9 cellular contexts compared by ENCODE assay signal in the genomic region with DNA sequence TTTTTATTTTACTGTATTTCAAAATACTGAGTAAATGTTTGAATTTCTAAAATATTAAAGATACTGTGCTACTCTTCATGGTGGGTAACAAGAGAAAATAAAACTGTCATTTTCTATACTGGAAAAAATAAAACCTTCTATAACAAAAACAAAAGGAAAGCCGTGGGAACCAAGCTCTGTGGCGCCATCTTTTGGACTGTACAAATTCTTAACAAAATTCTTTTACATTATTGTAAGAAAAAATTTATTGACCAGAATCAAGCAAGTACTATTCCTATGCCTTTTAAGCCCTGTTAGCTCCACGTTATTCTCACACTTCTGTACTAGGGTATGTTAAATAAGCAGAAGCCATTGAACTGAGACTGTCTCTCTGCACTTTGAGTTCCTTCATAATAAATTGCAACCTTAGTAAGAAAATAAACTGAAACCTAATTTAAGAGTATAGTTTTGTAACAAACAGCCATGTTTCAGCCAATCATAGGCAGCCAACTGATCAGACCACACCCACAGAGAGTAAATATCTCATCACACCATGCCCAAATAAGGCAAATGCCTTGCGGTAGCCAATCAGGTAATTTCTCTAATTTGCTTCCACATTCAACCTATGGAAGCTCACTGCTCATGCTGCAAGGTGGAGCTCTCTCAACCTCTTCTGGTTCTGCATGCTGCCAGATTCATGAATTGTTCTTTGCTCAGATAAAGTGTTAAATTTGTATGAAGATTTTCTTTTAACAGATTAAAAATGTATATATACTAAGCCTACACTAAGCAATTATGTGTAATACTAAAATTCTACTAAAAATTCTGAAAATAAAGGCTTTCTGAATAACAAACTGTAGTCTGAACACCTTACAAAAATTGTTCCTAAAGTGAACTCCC. TPM values are rescaled to one million over a fixed set of nuclear protein-coding genes. Genes with fewer than 3 reads are reported as not detected.
DNase-seq lines count a peak whose midpoint lies in the region; ATAC-seq and TF ChIP-seq lines count a peak whose summit lies in the region.
"Had no signal": no experiment of that assay in that cellular context is flagged by ENCODE, and none has a peak within 500 bp of the region (broad histone marks: within the 10 kb centered on the region; RNA-seq: fewer than 3 reads in every experiment).

No MANE protein-coding gene starts in this region.

- H3K4me3 ChIP-seq in LNCaP clone FGC (ENCODE audit: low read depth, low read length) (no peak overlapping the region), lower leg skin (ENCODE audit: low read depth, poor library complexity, severe bottlenecking) (no peak overlapping the region)

- ATAC-seq in activated B cell treated with CpG ODN at 0.5 μM for 24 hours (ENCODE audit: low read depth) (peak; percentile 31), Right ventricle myocardium superior (ENCODE audit: poor library complexity) (no peak)

- H3K27me3 Mint-ChIP-seq in activated naive CD4-positive, alpha-beta T cell treated with anti-CD3 and anti-CD28 coated beads for 36 hours (ENCODE audit: low read depth), result no peaks in the 10 kb centered on the region
- H3K27me3 Mint-ChIP-seq in activated B cell treated with CpG ODN at 0.5 μM for 24 hours, result no peaks in the 10 kb centered on the region
- H3K27me3 Mint-ChIP-seq: activated naive CD4-positive, alpha-beta T cell treated with anti-CD3 and anti-CD28 coated beads, Interleukin-2, amount 50 U/mL, for 24 hours had no signal

- no peak for TF ChIP-seq POLR2A in lower leg skin (IDR thresholded peaks at IDR 0.05)

- intact Hi-C loops in activated naive CD4-positive, alpha-beta T cell treated with anti-CD3 and anti-CD28 coated beads for 36 hours (cut with micrococcal nuclease), result loop anchor here (1.0 kb wide), 2 partner anchors 188 to 616 kb away; a partner anchor contains a TSS
- intact Hi-C loops in activated B cell treated with CpG ODN at 0.5 μM for 24 hours (cut with micrococcal nuclease), result loop anchor here (1.0 to 5.0 kb wide), 3 partner anchors 95 to 479 kb away; a partner anchor contains a TSS
- intact Hi-C loops in lower leg skin (cut with DNase I; ENCODE audit: low total_unique reads), result no loop called here
- intact Hi-C loops in Right ventricle myocardium superior (cut with DNase I), result no loop called here

- no peak overlapping the region for H3K27ac Mint-ChIP-seq in activated naive CD4-positive, alpha-beta T cell treated with anti-CD3 and anti-CD28 coated beads for 36 hours
- no peak overlapping the region for H3K27ac Mint-ChIP-seq in activated B cell treated with CpG ODN at 0.5 μM for 24 hours
- H3K27ac Mint-ChIP-seq: activated naive CD4-positive, alpha-beta T cell treated with anti-CD3 and anti-CD28 coated beads, Interleukin-2, amount 50 U/mL, for 24 hours had no signal

- POLR2A ChIA-PET in activated B cell treated with CpG ODN at 0.5 μM for 24 hours (lab: Charles Lee), result interaction anchor here (0.6 kb wide), 1 partner anchor 98 kb away, joined by 3 read pairs; no protein-coding TSS in a partner anchor

- H3K9me3 Mint-ChIP-seq in activated naive CD4-positive, alpha-beta T cell treated with anti-CD3 and anti-CD28 coated beads for 36 hours, result no peaks in the 10 kb centered on the region
- no peaks in the 10 kb centered on the region for H3K9me3 Mint-ChIP-seq in activated B cell treated with CpG ODN at 0.5 μM for 24 hours
- H3K9me3 Mint-ChIP-seq: activated naive CD4-positive, alpha-beta T cell treated with anti-CD3 and anti-CD28 coated beads, Interleukin-2, amount 50 U/mL, for 24 hours had no signal

- peak; percentile 51 for DNase-seq in activated naive CD4-positive, alpha-beta T cell treated with anti-CD3 and anti-CD28 coated beads for 36 hours
- DNase-seq in activated naive CD4-positive, alpha-beta T cell treated with anti-CD3 and anti-CD28 coated beads, Interleukin-2, amount 50 U/mL, for 16 hours, result no peak
- DNase-seq in LNCaP clone FGC (ENCODE audit: low read depth), result no peak
- no peak for DNase-seq in activated B cell treated with CpG ODN at 0.5 μM for 24 hours
- peak; percentile 23 for DNase-seq in iPS DF 19.7 (ENCODE audit: low read depth, low spot score)
- DNase-seq in lower leg skin (ENCODE audit: low spot score in 2 of 2), result no peak
- DNase-seq in stimulated activated CD4-positive, alpha-beta T cell treated with anti-CD3 and anti-CD28 coated beads, Interleukin-1b, Interleukin-23, amount 100 ng/mL, for 48 hours, result no peak
- no peak for DNase-seq in Right ventricle myocardium superior

- peaks cover 12% of the 10 kb centered on the region for H3K36me3 Mint-ChIP-seq in activated naive CD4-positive, alpha-beta T cell treated with anti-CD3 and anti-CD28 coated beads for 36 hours (ENCODE audit: low read depth)
- peaks cover 47% of the 10 kb centered on the region for H3K36me3 Mint-ChIP-seq in activated B cell treated with CpG ODN at 0.5 μM for 24 hours (ENCODE audit: low read depth)

- peaks cover 2% of the 10 kb centered on the region for H3K4me1 Mint-ChIP-seq in activated naive CD4-positive, alpha-beta T cell treated with anti-CD3 and anti-CD28 coated beads for 36 hours (ENCODE audit: low read depth)
- no peaks in the 10 kb centered on the region for H3K4me1 Mint-ChIP-seq in activated B cell treated with CpG ODN at 0.5 μM for 24 hours
- H3K4me1 Mint-ChIP-seq: activated naive CD4-positive, alpha-beta T cell treated with anti-CD3 and anti-CD28 coated beads, Interleukin-2, amount 50 U/mL, for 24 hours had no signal

- CTCF ChIA-PET in activated naive CD4-positive, alpha-beta T cell treated with anti-CD3 and anti-CD28 coated beads for 36 hours (lab: Charles Lee), result interaction anchor here (0.6 to 1.8 kb wide), 8 partner anchors 10 to 1250 kb away, joined by 3 to 9 read pairs (median 4); no protein-coding TSS in a partner anchor
- CTCF ChIA-PET in activated B cell treated with CpG ODN at 0.5 μM for 24 hours (lab: Charles Lee), result interaction anchor here (1.4 to 2.5 kb wide), 2 partner anchors 187 to 189 kb away, joined by 5 to 19 read pairs; no protein-coding TSS in a partner anchor

- TF ChIP-seq CTCF in LNCaP clone FGC (IDR thresholded peaks at IDR 0.05; ENCODE audit: control insufficient read depth, extremely low read depth, insufficient read depth), result peak; percentile 42
- no peak for TF ChIP-seq CTCF in activated B cell treated with CpG ODN at 0.5 μM for 24 hours (IDR thresholded peaks at IDR 0.05)
- TF ChIP-seq CTCF in lower leg skin (IDR thresholded peaks at IDR 0.05), result no peak

- H3K4me3 Mint-ChIP-seq in activated naive CD4-positive, alpha-beta T cell treated with anti-CD3 and anti-CD28 coated beads for 36 hours, result no peak overlapping the region
- H3K4me3 Mint-ChIP-seq in activated B cell treated with CpG ODN at 0.5 μM for 24 hours, result no peak overlapping the region
- H3K4me3 Mint-ChIP-seq: activated naive CD4-positive, alpha-beta T cell treated with anti-CD3 and anti-CD28 coated beads, Interleukin-2, amount 50 U/mL, for 24 hours had no signal

- 55 to 69% methylated on average over 4 of the region's 4 CpGs for WGBS in lower leg skin, 2 donors

RNA-seq across cellular contexts. Expression of a gene that starts 42.2 kb away (rescaled TPM):
- 10 to 100 TPM; 19.2 TPM for total RNA-seq in activated naive CD4-positive, alpha-beta T cell treated with anti-CD3 and anti-CD28 coated beads for 36 hours
- total RNA-seq in activated B cell treated with CpG ODN at 0.5 μM for 24 hours, result 16.3 and 21.2 TPM in 2 replicates
- total RNA-seq in lower leg skin, result 10 to 100 TPM; 10.0 to 21.4 (median 18.4) TPM
- total RNA-seq in Right ventricle myocardium superior, result 22.5 TPM

Comparison
In these comparisons a context has a peak if more than half of its experiments do, and no peak if none do; other contexts are left out.
1. DNase-seq: peak in activated naive CD4-positive, alpha-beta T cell treated with anti-CD3 and anti-CD28 coated beads for 36 hours (single experiment) and iPS DF 19.7 (single experiment); none in activated naive CD4-positive, alpha-beta T cell treated with anti-CD3 and anti-CD28 coated beads, Interleukin-2, amount 50 U/mL, for 16 hours (single experiment), LNCaP clone FGC (single experiment), activated B cell treated with CpG ODN at 0.5 μM for 24 hours (single experiment), lower leg skin (0 of 2), stimulated activated CD4-positive, alpha-beta T cell treated with anti-CD3 and anti-CD28 coated beads, Interleukin-1b, Interleukin-23, amount 100 ng/mL, for 48 hours (single experiment) and Right ventricle myocardium superior (single experiment).
2. intact Hi-C loops: an anchor here in activated naive CD4-positive, alpha-beta T cell treated with anti-CD3 and anti-CD28 coated beads for 36 hours (1.0 kb wide) and activated B cell treated with CpG ODN at 0.5 μM for 24 hours (1.0 to 5.0 kb wide); none called in lower leg skin and Right ventricle myocardium superior.